ENCODE assay signal across 8 cellular contexts in the genomic region with DNA sequence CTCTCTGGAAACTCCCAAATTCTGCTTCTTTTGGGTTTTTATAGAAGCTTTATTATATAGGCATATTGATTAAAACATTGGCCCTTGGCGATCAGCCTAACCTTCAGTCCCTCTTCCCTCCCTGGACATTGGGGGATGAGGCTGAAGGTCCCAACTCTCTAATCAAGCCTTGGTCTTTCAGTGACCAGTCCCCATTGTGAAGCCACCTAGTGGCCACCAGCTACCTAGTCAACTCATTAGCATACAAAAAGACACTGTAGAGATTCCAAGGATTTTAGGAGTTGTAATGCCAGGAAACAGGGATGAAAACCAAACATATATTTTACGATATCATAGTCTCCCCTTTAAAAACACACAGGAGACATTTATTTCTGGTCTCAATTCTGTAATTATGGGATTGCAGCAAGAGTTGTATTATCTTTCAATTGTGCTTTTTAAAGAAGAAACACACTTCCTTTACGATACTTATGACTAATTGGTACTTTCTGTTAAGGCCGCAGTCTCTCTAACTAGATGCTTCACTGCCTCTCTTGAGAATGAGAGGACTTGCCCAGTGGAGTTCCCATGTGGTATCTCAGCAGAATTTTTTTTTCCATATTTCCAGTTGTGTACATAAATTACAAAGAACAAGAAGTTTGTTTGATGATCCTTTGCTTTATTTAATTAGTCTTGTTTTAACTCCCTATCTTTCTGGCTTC. TPM values are rescaled to one million over a fixed set of nuclear protein-coding genes. Genes with fewer than 3 reads are reported as not detected.
DNase-seq lines count a peak whose midpoint lies in the region; ATAC-seq and TF ChIP-seq lines count a peak whose summit lies in the region.

No MANE protein-coding gene starts in this region.

- peak; percentile 20 to 25 for DNase-seq in cardiac muscle cell (ENCODE audit: low read depth in 1 of 2, low spot score in 1 of 2)
- DNase-seq in Right ventricle myocardium superior = no peak
- peak; percentile 4 for DNase-seq in HS-27A (ENCODE audit: low read depth)
- peak; percentile 17 for DNase-seq in amniotic epithelial cell (ENCODE audit: low read depth)
- DNase-seq in right lobe of liver = peak in 1 of 3 donors; percentile 20
- no peak for DNase-seq in natural killer cell
- DNase-seq in activated CD8-positive, alpha-beta memory T cell treated with anti-CD3 and anti-CD28 coated beads, Interleukin-2, amount 50 U/mL, for 4 hours = no peak

- H3K27ac ChIP-seq in cardiac muscle cell = no peak overlapping the region
- no peak overlapping the region for H3K27ac ChIP-seq in right lobe of liver

- no peaks in the 10 kb centered on the region for H3K36me3 Mint-ChIP-seq in natural killer cell

- H3K27ac Mint-ChIP-seq in natural killer cell = no peak overlapping the region

- ATAC-seq in Right ventricle myocardium superior (ENCODE audit: poor library complexity) (no peak), GM21717 (IDR thresholded peaks at IDR 0.05; ENCODE audit: unreplicated experiment) (peak; percentile 100), right lobe of liver (peak; percentile 69 to 77 (median 74)), natural killer cell (no peak)

- H3K27me3 Mint-ChIP-seq in natural killer cell (ENCODE audit: low read depth in 2 of 2) = no peaks in the 10 kb centered on the region

- H3K4me3 ChIP-seq in cardiac muscle cell (no peak overlapping the region), right lobe of liver (no peak overlapping the region)

- H3K27me3 ChIP-seq in cardiac muscle cell (no peaks in the 10 kb centered on the region), right lobe of liver (no peaks in the 10 kb centered on the region)

- 31% methylated on average over 4 of the region's 4 CpGs for WGBS in right lobe of liver (ENCODE audit: insufficient coverage, low coverage, low lambda C conversion rate, missing lambda C conversion rate)

- no peaks in the 10 kb centered on the region for H3K9me3 ChIP-seq in cardiac muscle cell (ENCODE audit: low read depth)
- H3K9me3 ChIP-seq in right lobe of liver = no peaks in the 10 kb centered on the region

- no peaks in the 10 kb centered on the region for H3K4me1 Mint-ChIP-seq in natural killer cell

- no peaks in the 10 kb centered on the region for H3K36me3 ChIP-seq in cardiac muscle cell
- H3K36me3 ChIP-seq in right lobe of liver = no peaks in the 10 kb centered on the region

- TF ChIP-seq POLR2A in right lobe of liver (IDR thresholded peaks at IDR 0.05) = no peak

- H3K9me3 Mint-ChIP-seq in natural killer cell = no peaks in the 10 kb centered on the region

- TF ChIP-seq CTCF in cardiac muscle cell (IDR thresholded peaks at IDR 0.05; ENCODE audit: low read depth, low read length) = peak; percentile 57
- peak; percentile 40 to 60 (median 50) for TF ChIP-seq CTCF in right lobe of liver (IDR thresholded peaks at IDR 0.05)
- TF ChIP-seq CTCF in natural killer cell (IDR thresholded peaks at IDR 0.05) = no peak

- intact Hi-C loops in Right ventricle myocardium superior (cut with DNase I) (no loop called here), right lobe of liver (cut with DNase I) (no loop called here), natural killer cell (cut with micrococcal nuclease) (no loop called here)

- no peak overlapping the region for H3K4me3 Mint-ChIP-seq in natural killer cell

- H3K4me1 ChIP-seq in cardiac muscle cell (ENCODE audit: low read depth) (no peaks in the 10 kb centered on the region), right lobe of liver (no peaks in the 10 kb centered on the region)

RNA-seq across cellular contexts. Expression of a gene that starts 58.2 kb away (rescaled TPM):
- 0.39 and 0.95 TPM in 2 replicates for total RNA-seq in cardiac muscle cell
- polyA plus RNA-seq in cardiac muscle cell = 0.77 TPM in 1 of 2 replicates, not detected in the other
- total RNA-seq in Right ventricle myocardium superior = 0.32 TPM
- under 1 TPM in 5 of 6 experiments, not detected in 1; 0.12 to 0.49 (median 0.18) TPM for total RNA-seq in right lobe of liver
- under 1 TPM; 0.07 to 0.38 (median 0.12) TPM for total RNA-seq in natural killer cell

Comparison
In these comparisons a context has a peak if more than half of its experiments do, and no peak if none do; other contexts are left out.
1. DNase-seq: peak in cardiac muscle cell (2 of 2), HS-27A (single experiment) and amniotic epithelial cell (single experiment); none in Right ventricle myocardium superior (single experiment), natural killer cell (single experiment) and activated CD8-positive, alpha-beta memory T cell treated with anti-CD3 and anti-CD28 coated beads, Interleukin-2, amount 50 U/mL, for 4 hours (single experiment).
2. ATAC-seq: peak in GM21717 (single experiment) and right lobe of liver (4 of 4); none in Right ventricle myocardium superior (single experiment) and natural killer cell (0 of 3).